Comparison of ENCODE assay signal across 8 cellular contexts in the genomic region with DNA sequence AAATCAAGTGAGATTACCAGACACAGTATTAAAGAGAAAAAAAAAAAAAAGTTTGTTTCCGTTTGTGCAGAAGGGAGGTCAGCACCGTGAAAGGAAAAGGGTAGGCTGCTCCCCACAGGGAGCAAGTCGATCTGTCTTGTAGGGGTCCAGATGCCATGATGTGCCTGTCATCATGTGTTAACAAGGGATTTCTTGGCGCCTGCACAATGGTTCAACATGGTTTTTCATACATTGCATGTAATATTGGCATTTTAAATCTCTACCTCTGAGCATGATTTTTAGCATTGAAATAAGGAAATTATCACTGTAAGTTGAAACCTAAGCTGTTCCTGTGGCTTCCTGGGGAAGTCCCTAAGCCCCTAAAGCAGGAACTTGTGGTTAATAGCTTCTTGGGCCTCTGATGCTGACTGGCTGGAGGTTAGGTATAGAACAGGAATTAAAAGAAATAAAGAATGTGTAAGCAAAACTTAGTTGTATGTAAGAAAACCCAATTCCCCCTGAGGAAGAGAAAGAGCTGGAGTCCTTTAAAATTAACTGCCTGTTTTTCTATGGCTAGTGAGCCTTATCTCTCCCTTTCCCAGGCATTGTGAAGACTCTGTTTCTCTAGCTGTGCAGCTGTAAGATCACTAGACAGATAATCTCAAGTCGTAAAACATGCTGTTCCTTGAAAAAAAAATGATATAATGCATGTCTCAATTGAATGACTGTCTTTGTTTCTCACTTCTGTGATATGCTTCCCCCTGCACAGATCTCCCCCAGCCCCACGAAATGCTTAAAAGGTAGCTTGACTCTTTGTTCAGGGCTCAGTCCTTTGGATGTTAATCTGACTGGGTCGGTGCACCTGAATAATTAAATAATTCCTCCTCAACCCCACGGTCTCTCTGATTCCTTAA. TPM values are rescaled to one million over a fixed set of nuclear protein-coding genes. Genes with fewer than 3 reads are reported as not detected.
DNase-seq lines count a peak whose midpoint lies in the region; ATAC-seq and TF ChIP-seq lines count a peak whose summit lies in the region.

No MANE protein-coding gene starts in this region.

- H3K27me3 ChIP-seq in lower lobe of right lung (ENCODE audit: low read depth) (peaks cover 7% of the 10 kb centered on the region), thoracic aorta (replicated peaks; ENCODE audit: insufficient read depth) (no peaks in the 10 kb centered on the region)

- H3K9me3 ChIP-seq in lower lobe of right lung = no peaks in the 10 kb centered on the region
- peaks cover 8% of the 10 kb centered on the region for H3K9me3 ChIP-seq in thoracic aorta

- H3K4me3 ChIP-seq in lower lobe of right lung (peak overlapping the region; percentile 24), thoracic aorta (peak overlapping the region; percentile 21)

- DNase-seq in CD1c-positive myeloid dendritic cell (ENCODE audit: extremely low spot score) = peak; percentile 87
- DNase-seq in MV-4-11 (lab: John Stamatoyannopoulos, UW) = peak; percentile 99
- peak; percentile 45 for DNase-seq in activated T-helper 1 cell treated with anti-CD3 and anti-CD28 coated beads, Interleukin-12 subunit alpha, Interleukin-12 subunit beta, Interleukin-2, Interleukin-4 antibody, amounts not matched to agents 30 ng/mL and 10 ng/mL and 1 ng/mL, durations not matched to agents 14 hours and 24 hours and 36 hours (ENCODE audit: low spot score)
- no peak for DNase-seq in lower lobe of right lung
- no peak for DNase-seq in thoracic aorta (ENCODE audit: low spot score)
- DNase-seq in NCI-H748 (lab: John Stamatoyannopoulos, UW; ENCODE audit: unreplicated experiment) = no peak
- no peak for DNase-seq in DMS153 treated with DMSO at 0.1 percent for 48 hours (lab: John Stamatoyannopoulos, UW; ENCODE audit: unreplicated experiment)

- H3K27ac ChIP-seq in lower lobe of right lung (peak overlapping the region; percentile 4), thoracic aorta (no peak overlapping the region)

- H3K9me3 Mint-ChIP-seq in activated T-helper 1 cell treated with anti-CD3 and anti-CD28 coated beads, Interleukin-12 subunit alpha, Interleukin-12 subunit beta, Interleukin-2, Interleukin-4 antibody, amounts not matched to agents 30 ng/mL and 10 ng/mL and 1 ng/mL, durations not matched to agents 14 hours and 24 hours and 36 hours = peaks cover 17% of the 10 kb centered on the region

- ATAC-seq in GM21381 (IDR thresholded peaks at IDR 0.05; ENCODE audit: unreplicated experiment) (peak; percentile 66), lower lobe of right lung (peak; percentile 75 to 85), thoracic aorta (ENCODE audit: insufficient number of reproducible peaks, low FRiP score, low read depth) (no peak)

- no peaks in the 10 kb centered on the region for H3K36me3 ChIP-seq in lower lobe of right lung
- no peaks in the 10 kb centered on the region for H3K36me3 ChIP-seq in thoracic aorta

- peaks cover 22% of the 10 kb centered on the region for H3K36me3 Mint-ChIP-seq in activated T-helper 1 cell treated with anti-CD3 and anti-CD28 coated beads, Interleukin-12 subunit alpha, Interleukin-12 subunit beta, Interleukin-2, Interleukin-4 antibody, amounts not matched to agents 30 ng/mL and 10 ng/mL and 1 ng/mL, durations not matched to agents 14 hours and 24 hours and 36 hours (ENCODE audit: low read depth)

- no peak for TF ChIP-seq CTCF in lower lobe of right lung (IDR thresholded peaks at IDR 0.05)
- TF ChIP-seq CTCF in thoracic aorta (IDR thresholded peaks at IDR 0.05) = no peak

- intact Hi-C loops in activated T-helper 1 cell treated with anti-CD3 and anti-CD28 coated beads, Interleukin-12 subunit alpha, Interleukin-12 subunit beta, Interleukin-2, Interleukin-4 antibody, amounts not matched to agents 30 ng/mL and 10 ng/mL and 1 ng/mL, durations not matched to agents 14 hours and 24 hours and 36 hours (cut with micrococcal nuclease) = loop anchor here (1.0 kb wide), 1 partner anchor 28 kb away; no protein-coding TSS in a partner anchor
- intact Hi-C loops in lower lobe of right lung (cut with DNase I) = no loop called here

- H3K27ac Mint-ChIP-seq in activated T-helper 1 cell treated with anti-CD3 and anti-CD28 coated beads, Interleukin-12 subunit alpha, Interleukin-12 subunit beta, Interleukin-2, Interleukin-4 antibody, amounts not matched to agents 30 ng/mL and 10 ng/mL and 1 ng/mL, durations not matched to agents 14 hours and 24 hours and 36 hours = peak overlapping the region; percentile 86

- H3K27me3 Mint-ChIP-seq in activated T-helper 1 cell treated with anti-CD3 and anti-CD28 coated beads, Interleukin-12 subunit alpha, Interleukin-12 subunit beta, Interleukin-2, Interleukin-4 antibody, amounts not matched to agents 30 ng/mL and 10 ng/mL and 1 ng/mL, durations not matched to agents 14 hours and 24 hours and 36 hours (ENCODE audit: insufficient read depth) = peaks cover 2% of the 10 kb centered on the region

- H3K4me1 ChIP-seq in lower lobe of right lung = peaks cover 36% of the 10 kb centered on the region
- no peaks in the 10 kb centered on the region for H3K4me1 ChIP-seq in thoracic aorta (ENCODE audit: control insufficient read depth in 1 of 2, low read depth in 2 of 2)

- H3K4me1 Mint-ChIP-seq in activated T-helper 1 cell treated with anti-CD3 and anti-CD28 coated beads, Interleukin-12 subunit alpha, Interleukin-12 subunit beta, Interleukin-2, Interleukin-4 antibody, amounts not matched to agents 30 ng/mL and 10 ng/mL and 1 ng/mL, durations not matched to agents 14 hours and 24 hours and 36 hours (ENCODE audit: low read depth) = peaks cover 77% of the 10 kb centered on the region

- H3K4me3 Mint-ChIP-seq in activated T-helper 1 cell treated with anti-CD3 and anti-CD28 coated beads, Interleukin-12 subunit alpha, Interleukin-12 subunit beta, Interleukin-2, Interleukin-4 antibody, amounts not matched to agents 30 ng/mL and 10 ng/mL and 1 ng/mL, durations not matched to agents 14 hours and 24 hours and 36 hours = peak overlapping the region; percentile 63

RNA-seq across cellular contexts. Expression of gene FCGBP, which starts 7.4 kb away (rescaled TPM):
- total RNA-seq in activated T-helper 1 cell treated with anti-CD3 and anti-CD28 coated beads, Interleukin-12 subunit alpha, Interleukin-12 subunit beta, Interleukin-2, Interleukin-4 antibody, amounts not matched to agents 30 ng/mL and 10 ng/mL and 1 ng/mL, durations not matched to agents 14 hours and 24 hours and 36 hours = 2.2 and 3.1 TPM in 2 replicates
- total RNA-seq in lower lobe of right lung (95.3 TPM), thoracic aorta (100 to 1,000 TPM; 120 to 142 TPM)

RNA-seq across cellular contexts. Expression of gene PSMC4, which starts 29.1 kb away (rescaled TPM):
- 189 and 190 TPM in 2 replicates for total RNA-seq in activated T-helper 1 cell treated with anti-CD3 and anti-CD28 coated beads, Interleukin-12 subunit alpha, Interleukin-12 subunit beta, Interleukin-2, Interleukin-4 antibody, amounts not matched to agents 30 ng/mL and 10 ng/mL and 1 ng/mL, durations not matched to agents 14 hours and 24 hours and 36 hours
- 57.3 TPM for total RNA-seq in lower lobe of right lung
- 10 to 100 TPM; 71.1 to 93.1 TPM for total RNA-seq in thoracic aorta

RNA-seq across cellular contexts. Expression of gene ZNF546, which starts 55.0 kb away (rescaled TPM):
- 6.1 and 7.1 TPM in 2 replicates for total RNA-seq in activated T-helper 1 cell treated with anti-CD3 and anti-CD28 coated beads, Interleukin-12 subunit alpha, Interleukin-12 subunit beta, Interleukin-2, Interleukin-4 antibody, amounts not matched to agents 30 ng/mL and 10 ng/mL and 1 ng/mL, durations not matched to agents 14 hours and 24 hours and 36 hours
- total RNA-seq in lower lobe of right lung (7.4 TPM), thoracic aorta (1 to 10 TPM; 5.8 to 8.5 TPM)

Comparison
In these comparisons a context has a peak if more than half of its experiments do, and no peak if none do; other contexts are left out.
1. DNase-seq: peak in CD1c-positive myeloid dendritic cell (single experiment), MV-4-11 (single experiment) and activated T-helper 1 cell treated with anti-CD3 and anti-CD28 coated beads, Interleukin-12 subunit alpha, Interleukin-12 subunit beta, Interleukin-2, Interleukin-4 antibody, amounts not matched to agents 30 ng/mL and 10 ng/mL and 1 ng/mL, durations not matched to agents 14 hours and 24 hours and 36 hours (single experiment); none in lower lobe of right lung (single experiment), thoracic aorta (single experiment), NCI-H748 (single experiment) and DMS153 treated with DMSO at 0.1 percent for 48 hours (single experiment).
2. RNA of gene FCGBP, which starts 7.4 kb away (total RNA-seq): 120 to 142 TPM in thoracic aorta and 95.3 TPM in lower lobe of right lung (single experiment); 2.2 to 3.1 TPM in activated T-helper 1 cell treated with anti-CD3 and anti-CD28 coated beads, Interleukin-12 subunit alpha, Interleukin-12 subunit beta, Interleukin-2, Interleukin-4 antibody, amounts not matched to agents 30 ng/mL and 10 ng/mL and 1 ng/mL, durations not matched to agents 14 hours and 24 hours and 36 hours; every median in the first group is over 10 times any median in the second.